ENCODE assay signal across 8 cellular contexts in the genomic region with DNA sequence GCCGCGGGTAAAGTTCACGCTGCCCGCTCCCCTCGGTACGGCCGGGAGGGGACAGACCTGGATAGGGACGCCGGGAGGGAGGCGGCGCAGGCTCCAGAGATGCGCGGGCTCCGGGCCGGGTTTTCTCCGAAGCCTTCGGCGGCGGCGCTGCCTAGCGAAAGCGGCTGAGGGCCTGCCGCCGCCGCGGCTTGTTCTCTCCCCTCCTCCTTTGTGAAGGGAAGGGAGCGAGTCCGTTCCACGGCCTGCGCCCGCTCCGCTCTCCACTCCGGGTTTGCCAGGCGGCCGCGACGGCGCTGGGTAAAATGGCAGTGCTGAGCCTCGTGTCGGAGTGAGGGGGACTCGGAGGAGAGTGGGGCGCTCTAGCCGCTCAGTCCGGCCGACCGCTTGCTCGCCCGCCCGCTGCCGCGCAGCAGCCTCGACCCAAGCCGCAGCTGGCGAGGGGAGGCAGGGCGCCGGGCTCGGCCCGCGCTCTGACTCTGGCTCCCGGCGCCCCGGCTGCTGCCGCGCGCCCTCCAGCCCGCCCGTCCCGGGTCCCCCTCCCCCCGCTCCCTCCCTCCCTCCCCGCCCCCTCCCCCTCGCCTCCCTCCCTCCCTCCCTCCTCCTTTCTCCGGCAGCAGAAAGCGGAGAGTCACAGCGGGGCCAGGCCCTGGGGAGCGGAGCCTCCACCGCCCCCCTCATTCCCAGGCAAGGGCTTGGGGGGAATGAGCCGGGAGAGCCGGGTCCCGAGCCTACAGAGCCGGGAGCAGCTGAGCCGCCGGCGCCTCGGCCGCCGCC. TPM values are rescaled to one million over a fixed set of nuclear protein-coding genes. Genes with fewer than 3 reads are reported as not detected.
DNase-seq lines count a peak whose midpoint lies in the region; ATAC-seq, FAIRE-seq and TF ChIP-seq lines count a peak whose summit lies in the region.

A gene (plus strand): TSS at position 599 of the 774 bp plus-strand sequence. CDS start 389 bp downstream, outside the sequence.

- peak within 1 kb of the TSS; percentile 71 for H3K27ac Mint-ChIP-seq in Calu3 (ENCODE audit: unreplicated experiment)
- H3K27ac Mint-ChIP-seq in IgD-negative memory B cell: peak within 1 kb of the TSS; percentile 91 to 93 (median 91)

- TF ChIP-seq POLR2A in endothelial cell of umbilical vein (IDR thresholded peaks at IDR 0.05; ENCODE audit: low read depth, low read length): peak; percentile 86

- H4K20me1 ChIP-seq in endothelial cell of umbilical vein (replicated peaks; ENCODE audit: control insufficient read depth, extremely low read depth, insufficient read depth, low read length): peaks cover 16% of the 10 kb centered on the region

- no peaks in the 10 kb centered on the region for H3K9me3 ChIP-seq in endothelial cell of umbilical vein (replicated peaks; ENCODE audit: control insufficient read depth, insufficient read depth, low read length)

- H3K4me1 Mint-ChIP-seq in Calu3 (ENCODE audit: low read depth, unreplicated experiment): peaks cover 22% of the 10 kb centered on the region
- peaks cover 17 to 22% (median 22%) of the 10 kb centered on the region in 3 donors for H3K4me1 Mint-ChIP-seq in IgD-negative memory B cell

- no peaks in the 10 kb centered on the region for H3K9me1 ChIP-seq in endothelial cell of umbilical vein (replicated peaks; ENCODE audit: control insufficient read depth, extremely low read depth, insufficient read depth, low read length)

- H3K9me3 Mint-ChIP-seq in Calu3 (ENCODE audit: low read depth, unreplicated experiment): no peaks in the 10 kb centered on the region
- H3K9me3 Mint-ChIP-seq in IgD-negative memory B cell: no peaks in the 10 kb centered on the region

- no peaks in the 10 kb centered on the region for H3K27me3 ChIP-seq in endothelial cell of umbilical vein (ENCODE audit: control insufficient read depth in 2 of 2, insufficient read depth in 2 of 2, low read length in 2 of 2)

- intact Hi-C loops in Calu3 (cut with micrococcal nuclease; ENCODE audit: unreplicated experiment): no loop called here
- intact Hi-C loops in endothelial cell of umbilical vein (cut with micrococcal nuclease): loop anchor here (5.0 to 10.0 kb wide), 2 partner anchors 172 to 1859 kb away; a partner anchor contains a TSS

- dilution Hi-C loops in endothelial cell of umbilical vein (cut with MboI; ENCODE audit: extremely low pct_ligation_motif_present, low sequenced_read_pairs): no loop called here

- peak; percentile 90 for DNase-seq in Calu3
- peak; percentile 69 for DNase-seq in OCI-M2 (lab: John Stamatoyannopoulos, UW; ENCODE audit: unreplicated experiment)
- peak; percentile 89 for DNase-seq in activated T-cell treated with anti-CD3 and anti-CD28 coated beads for 24 hours (ENCODE audit: low read depth)
- peak; percentile 98 for DNase-seq in endothelial cell of umbilical vein (ENCODE audit: low read depth, low spot score)
- peak; percentile 95 for DNase-seq in midbrain (lab: John Stamatoyannopoulos, UW)
- peak; percentile 88 to 92 for DNase-seq in stimulated activated CD8-positive, alpha-beta memory T cell treated with anti-CD3 and anti-CD28 coated beads, Interleukin-15, amount 100 ng/mL, for 4 hours (ENCODE audit: low read depth in 2 of 2)

- peak within 1 kb of the TSS; percentile 88 for H3K4me2 ChIP-seq in endothelial cell of umbilical vein (ENCODE audit: insufficient read depth, low read length)

- peak; percentile 92 for FAIRE-seq in endothelial cell of umbilical vein (lab: Jason Lieb, UNC)

- no peaks in the 10 kb centered on the region for H3K27me3 Mint-ChIP-seq in Calu3 (ENCODE audit: unreplicated experiment)
- H3K27me3 Mint-ChIP-seq in IgD-negative memory B cell: no peaks in the 10 kb centered on the region

- H3K4me3 ChIP-seq in endothelial cell of umbilical vein (replicated peaks in 1 of 3; ENCODE audit: insufficient read depth in 1 of 3, low read depth in 1 of 3, low read length in 3 of 3): peak within 1 kb of the TSS; percentile 56 to 83 (median 81)

- CTCF ChIA-PET in Calu3 (lab: Charles Lee): no interaction called here
- CTCF ChIA-PET in endothelial cell of umbilical vein (lab: Charles Lee): interaction anchor here (1.5 to 9.3 kb wide), 4 partner anchors 28 to 94 kb away, joined by 5 to 81 read pairs (median 12); a partner anchor contains a TSS

- H3K4me1 ChIP-seq in endothelial cell of umbilical vein (ENCODE audit: control insufficient read depth, extremely low read depth, insufficient read depth, low read length): peaks cover 51% of the 10 kb centered on the region

- TF ChIP-seq CTCF in Calu3 (IDR thresholded peaks at IDR 0.05; ENCODE audit: unreplicated experiment) (no peak), endothelial cell of umbilical vein (IDR thresholded peaks at IDR 0.05; ENCODE audit: extremely low read depth in 1 of 2, insufficient read depth in 1 of 2, low read depth in 1 of 2, low read length in 2 of 2) (peak in 1 of 2 donors; percentile 12)

- H3K79me2 ChIP-seq in endothelial cell of umbilical vein (ENCODE audit: control insufficient read depth, insufficient read depth, low read length): peaks cover 44% of the 10 kb centered on the region

- no peaks in the 10 kb centered on the region for H3K36me3 ChIP-seq in endothelial cell of umbilical vein (ENCODE audit: control insufficient read depth in 2 of 2, extremely low read depth in 1 of 2, insufficient read depth in 2 of 2, low read length in 2 of 2)

- H2AFZ ChIP-seq in endothelial cell of umbilical vein (ENCODE audit: low read depth, low read length): peak within 1 kb of the TSS; percentile 91

- BruUV-seq in Calu3 (replicated peaks; lab: Mats Ljungman, UMichigan) (no TSS peak), endothelial cell of umbilical vein (replicated peaks; lab: Mats Ljungman, UMichigan) (TSS peak; percentile 15)

- H3K36me3 Mint-ChIP-seq in Calu3 (ENCODE audit: insufficient read depth, unreplicated experiment): peaks cover 48% of the 10 kb centered on the region
- H3K36me3 Mint-ChIP-seq in IgD-negative memory B cell: no peaks in the 10 kb centered on the region

- POLR2A ChIA-PET in endothelial cell of umbilical vein (lab: Charles Lee): no interaction called here

- peak; percentile 41 for ATAC-seq in GM21529 (IDR thresholded peaks at IDR 0.05; ENCODE audit: unreplicated experiment)

- peak within 1 kb of the TSS; percentile 88 for H3K9ac ChIP-seq in endothelial cell of umbilical vein (replicated peaks; ENCODE audit: extremely low read depth, insufficient read depth, low read length)

- H3K27ac ChIP-seq in endothelial cell of umbilical vein (ENCODE audit: insufficient read depth, low read depth, low read length): peak within 1 kb of the TSS; percentile 74

- no peak within 1 kb of the TSS for H3K4me3 Mint-ChIP-seq in Calu3 (ENCODE audit: low read depth, unreplicated experiment)
- H3K4me3 Mint-ChIP-seq in IgD-negative memory B cell: peak within 1 kb of the TSS; percentile 94 to 95 (median 94)

TF ChIP-seq in endothelial cell of umbilical vein, 7 proteins besides CTCF, POLR2A, EP300 and RAD21:
- TF ChIP-seq POLR2AphosphoS5 (IDR thresholded peaks at IDR 0.05; ENCODE audit: insufficient read depth, low read depth, low read length): peak; percentile 96
- TF ChIP-seq JUN (IDR thresholded peaks at IDR 0.05; ENCODE audit: borderline replicate concordance, insufficient read depth, insufficient read length, low read depth): no peak
- TF ChIP-seq MYC (IDR thresholded peaks at IDR 0.05; ENCODE audit: low read depth, low read length): peak; percentile 59
- TF ChIP-seq FOS (IDR thresholded peaks at IDR 0.05; ENCODE audit: borderline replicate concordance, insufficient read depth, low read length): no peak
- no peak for TF ChIP-seq EZH2 (IDR thresholded peaks at IDR 0.05; ENCODE audit: borderline replicate concordance, low read depth, low read length, severe bottlenecking)
- no peak for TF ChIP-seq GATA2 (IDR thresholded peaks at IDR 0.05; ENCODE audit: insufficient read depth, insufficient read length, low read depth, low read length)
- TF ChIP-seq, protein P1, sequence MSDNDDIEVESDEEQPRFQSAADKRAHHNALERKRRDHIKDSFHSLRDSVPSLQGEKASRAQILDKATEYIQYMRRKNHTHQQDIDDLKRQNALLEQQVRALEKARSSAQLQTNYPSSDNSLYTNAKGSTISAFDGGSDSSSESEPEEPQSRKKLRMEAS (IDR thresholded peaks at IDR 0.05; ENCODE audit: insufficient read depth, insufficient read length): peak; percentile 42
TF ChIP-seq in endothelial cell of umbilical vein: peak in this region for 3.

RNA-seq across cellular contexts. Expression of the gene that starts here (rescaled TPM):
- total RNA-seq in Calu3 (2022): 51.7 and 52.5 TPM in 2 replicates
- polyA plus RNA-seq in IgD-negative memory B cell: 24.4 TPM
- 67.0 and 77.2 TPM in 2 replicates for total RNA-seq in endothelial cell of umbilical vein
- 36.9 and 39.0 TPM in 2 replicates for polyA plus RNA-seq in endothelial cell of umbilical vein
- polyA plus RNA-seq in endothelial cell of umbilical vein (2011; cell fraction: cytosol; rRNA removed): 33.9 and 37.5 TPM in 2 replicates
- polyA plus RNA-seq in endothelial cell of umbilical vein (2011; cell fraction: nucleus; rRNA removed): 69.0 and 81.0 TPM in 2 replicates
- polyA plus RNA-seq in endothelial cell of umbilical vein (2012): 30.6 and 34.7 TPM in 2 replicates
- polyA minus RNA-seq in endothelial cell of umbilical vein: 57.2 and 66.1 TPM in 2 replicates
- polyA minus RNA-seq in endothelial cell of umbilical vein (2011; cell fraction: cytosol; rRNA and poly(A)+ RNA removed): 22.1 TPM
- polyA minus RNA-seq in endothelial cell of umbilical vein (2011; cell fraction: nucleus; rRNA and poly(A)+ RNA removed): 54.8 and 54.9 TPM in 2 replicates

Comparison
In these comparisons a context has a peak if more than half of its experiments do, and no peak if none do; other contexts are left out.
1. Peak in every context shown above with its lines: DNase-seq, ATAC-seq, H3K4me3 ChIP-seq and H3K27ac ChIP-seq.